Comparison of ENCODE assay signal across 26 cellular contexts in the genomic region with DNA sequence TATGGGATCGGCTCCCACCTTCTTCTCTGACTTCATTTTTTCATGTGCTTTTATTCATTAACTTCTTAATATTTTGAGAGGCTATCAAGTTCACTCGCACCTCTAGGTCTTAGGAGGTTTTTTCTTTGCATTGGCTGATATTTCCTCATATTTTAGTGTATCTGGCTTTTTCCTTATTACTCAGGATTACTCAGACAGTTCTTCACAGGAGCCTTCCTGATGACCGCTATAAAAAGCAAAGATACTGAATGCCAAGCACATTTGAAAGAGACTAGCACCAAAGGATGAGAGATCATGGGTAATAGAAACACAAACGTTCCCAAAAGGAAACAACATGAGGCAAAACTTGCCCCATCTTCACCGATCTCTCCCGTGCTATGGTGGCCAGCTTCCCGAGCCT.
DNase-seq lines count a peak whose midpoint lies in the region; ATAC-seq and TF ChIP-seq lines count a peak whose summit lies in the region.
"Had no signal": no experiment of that assay in that cellular context is flagged by ENCODE, and none has a peak within 500 bp of the region (broad histone marks: within the 10 kb centered on the region; RNA-seq: fewer than 3 reads in every experiment).

No MANE protein-coding gene starts in this region.

- H3K36me3 Mint-ChIP-seq in nephron progenitor cell (ENCODE audit: low read depth) = no peaks in the 10 kb centered on the region
- H3K36me3 Mint-ChIP-seq: activated CD4-positive, alpha-beta memory T cell treated with anti-CD3 and anti-CD28 coated beads for 36 hours; CD4-positive, alpha-beta memory T cell; memory B cell had no signal

- H3K36me3 ChIP-seq in brain microvascular endothelial cell (replicated peaks) = no peaks in the 10 kb centered on the region
- no peaks in the 10 kb centered on the region for H3K36me3 ChIP-seq in mucosa of descending colon (ENCODE audit: low read depth)
- H3K36me3 ChIP-seq: right atrium auricular region had no signal

- H3K27me3 Mint-ChIP-seq in nephron progenitor cell (ENCODE audit: low read depth, poor library complexity) = peaks cover 12% of the 10 kb centered on the region
- H3K27me3 Mint-ChIP-seq: activated CD4-positive, alpha-beta memory T cell treated with anti-CD3 and anti-CD28 coated beads for 36 hours; activated naive CD8-positive, alpha-beta T cell treated with anti-CD3 and anti-CD28 coated beads, Interleukin-2, amount 50 U/mL, for 24 hours; CD4-positive, alpha-beta memory T cell; memory B cell had no signal

- H3K27ac Mint-ChIP-seq in nephron progenitor cell = no peak overlapping the region
- H3K27ac Mint-ChIP-seq: activated CD4-positive, alpha-beta memory T cell treated with anti-CD3 and anti-CD28 coated beads for 36 hours; activated naive CD8-positive, alpha-beta T cell treated with anti-CD3 and anti-CD28 coated beads, Interleukin-2, amount 50 U/mL, for 24 hours; activated T-cell treated with anti-CD3 and anti-CD28 coated beads, Interleukin-2, amount 50 U/mL, for 72 hours; CD4-positive, alpha-beta memory T cell; H9; memory B cell had no signal

- H3K27ac ChIP-seq in brain microvascular endothelial cell = no peak overlapping the region
- H3K27ac ChIP-seq: A549, parathyroid adenoma, right atrium auricular region had no signal

- H3K9me3 Mint-ChIP-seq in nephron progenitor cell = no peaks in the 10 kb centered on the region
- H3K9me3 Mint-ChIP-seq: activated CD4-positive, alpha-beta memory T cell treated with anti-CD3 and anti-CD28 coated beads for 36 hours; CD4-positive, alpha-beta memory T cell; H9; memory B cell had no signal

- TF ChIP-seq CTCF in brain microvascular endothelial cell (IDR thresholded peaks at IDR 0.05; ENCODE audit: low read depth, low read length, missing control alignments) (no peak), mucosa of descending colon (IDR thresholded peaks at IDR 0.05) (no peak), nephron progenitor cell (IDR thresholded peaks at IDR 0.05) (no peak)

- H3K9me3 ChIP-seq in mucosa of descending colon = no peaks in the 10 kb centered on the region
- H3K9me3 ChIP-seq: A549, right atrium auricular region, SK-N-SH had no signal

- DNase-seq in ELR (ENCODE audit: low read depth) (peak; percentile 76), NCI-H226 (peak; percentile 5), brain microvascular endothelial cell (peak; percentile 12), mucosa of descending colon (no peak), nephron progenitor cell (no peak), posterior vena cava (ENCODE audit: low spot score) (no peak), medulla oblongata (ENCODE audit: extremely low spot score) (no peak)
- DNase-seq in activated CD4-positive, alpha-beta T cell treated with anti-CD3 and anti-CD28 coated beads, Interleukin-2, amount 50 U/mL, for 1 hour = no peak
- DNase-seq: activated CD4-positive, alpha-beta memory T cell treated with anti-CD3 and anti-CD28 coated beads for 36 hours; activated naive CD8-positive, alpha-beta T cell treated with anti-CD3 and anti-CD28 coated beads, Interleukin-2, amount 50 U/mL, for 24 hours; activated T-cell treated with anti-CD3 and anti-CD28 coated beads, Interleukin-2, amount 50 U/mL, for 72 hours; CD4-positive, alpha-beta memory T cell; H9; hippocampal formation; left cardiac atrium; NCI-H510A; SK-N-SH; small intestine; stimulated activated naive CD4-positive, alpha-beta T cell treated with Interleukin-2 at 50 U/mL for 16 hours had no signal

- in situ Hi-C loops in brain microvascular endothelial cell (cut with HindIII; ENCODE audit: low pct_ligation_motif_present, low sequenced_read_pairs) = no loop called here

- H3K4me1 ChIP-seq in mucosa of descending colon (ENCODE audit: low read depth) = no peaks in the 10 kb centered on the region
- H3K4me1 ChIP-seq: A549, parathyroid adenoma had no signal

- H3K4me1 Mint-ChIP-seq in nephron progenitor cell = no peaks in the 10 kb centered on the region
- H3K4me1 Mint-ChIP-seq: memory B cell had no signal

- H3K27me3 ChIP-seq in brain microvascular endothelial cell (replicated peaks) = no peaks in the 10 kb centered on the region
- H3K27me3 ChIP-seq: right atrium auricular region had no signal

- intact Hi-C loops in mucosa of descending colon (cut with DNase I, micrococcal nuclease) = no loop called here
- intact Hi-C loops in posterior vena cava (cut with DNase I) = loop anchor here in 1 of 2 donors (10.0 kb wide), 1 partner anchor 379 kb away; no protein-coding TSS in a partner anchor

- peak; percentile 78 for ATAC-seq in mucosa of descending colon
- ATAC-seq: A549; activated CD4-positive, CD25-positive, alpha-beta regulatory T cell treated with anti-CD3 and anti-CD28 coated beads, Interleukin-2, amount 50 U/mL, for 24 hours; activated naive CD8-positive, alpha-beta T cell treated with anti-CD3 and anti-CD28 coated beads, Interleukin-2, amount 50 U/mL, for 24 hours; activated T-cell treated with anti-CD3 and anti-CD28 coated beads, Interleukin-2, amount 50 U/mL, for 72 hours; GM12878; left cardiac atrium; Right ventricle myocardium inferior had no signal

- H3K4me3 ChIP-seq in brain microvascular endothelial cell (ENCODE audit: low read depth, low read length) (no peak overlapping the region), mucosa of descending colon (no peak overlapping the region)
- H3K4me3 ChIP-seq: A549, GM12878, right atrium auricular region had no signal

- no peak overlapping the region for H3K4me3 Mint-ChIP-seq in nephron progenitor cell
- H3K4me3 Mint-ChIP-seq: activated CD4-positive, alpha-beta memory T cell treated with anti-CD3 and anti-CD28 coated beads for 36 hours; activated naive CD8-positive, alpha-beta T cell treated with anti-CD3 and anti-CD28 coated beads, Interleukin-2, amount 50 U/mL, for 24 hours; activated T-cell treated with anti-CD3 and anti-CD28 coated beads, Interleukin-2, amount 50 U/mL, for 72 hours; CD4-positive, alpha-beta memory T cell; H9; memory B cell had no signal

Comparison
In these comparisons a context has a peak if more than half of its experiments do, and no peak if none do; other contexts are left out.
1. DNase-seq: peak in ELR (single experiment), NCI-H226 (single experiment) and brain microvascular endothelial cell (single experiment); none in mucosa of descending colon (0 of 3), nephron progenitor cell (single experiment), activated CD4-positive, alpha-beta T cell treated with anti-CD3 and anti-CD28 coated beads, Interleukin-2, amount 50 U/mL, for 1 hour (single experiment), posterior vena cava (single experiment) and medulla oblongata (single experiment).